In genomic region chr17:72802726-72803125, GRCh38 we compare ENCODE assay signal across 25 cellular contexts.
"Had no signal": no experiment of that assay in that cellular context is flagged by ENCODE, and none has a peak within 500 bp of the region (broad histone marks: within the 10 kb centered on the region; RNA-seq: fewer than 3 reads in every experiment).

No MANE protein-coding gene starts in this region.

- DNase-seq: stimulated activated CD4-positive, alpha-beta T cell treated with anti-CD3 and anti-CD28 coated beads, Interleukin-2, amount 100 ng/mL, for 48 hours; stimulated activated CD4-positive, alpha-beta T cell treated with anti-CD3 and anti-CD28 coated beads, Interleukin-4, amount 100 ng/mL, for 1 hour; stimulated activated CD4-positive, alpha-beta T cell treated with anti-CD3 and anti-CD28 coated beads, Interleukin-4, amount 100 ng/mL, for 24 hours; stimulated activated CD4-positive, alpha-beta T cell treated with anti-CD3 and anti-CD28 coated beads, Interleukin-4, amount 100 ng/mL, for 4 hours; stimulated activated CD8-positive, alpha-beta memory T cell treated with anti-CD3 and anti-CD28 coated beads, Interleukin-4, amount 100 ng/mL, for 48 hours; stimulated activated naive B cell treated with anti-CD40 and anti-IgM and Interleukin-4, amounts not matched to agents 10 μg/mL and 1 μg/mL and 100 μg/mL, for 72 hours; stimulated activated naive CD4-positive, alpha-beta T cell; stimulated activated naive CD4-positive, alpha-beta T cell treated with Interleukin-2 at 50 U/mL for 16 hours; stimulated activated naive CD8-positive, alpha-beta T cell treated with anti-CD3 and anti-CD28 coated beads, Interleukin-15, amount 100 ng/mL, for 72 hours; stimulated activated naive CD8-positive, alpha-beta T cell treated with anti-CD3 and anti-CD28 coated beads, Interleukin-15, Interleukin-2, amounts not matched to agents 100 U/mL and 50 U/mL, for 24 hours; stomach; testis; thyroid gland; tibial artery; transverse colon; trophoblast cell; upper lobe of left lung; upper lobe of right lung; uterus had no signal

- H3K36me3 ChIP-seq: thyroid gland, transverse colon, upper lobe of left lung, upper lobe of right lung, uterus, vagina had no signal

- H3K27me3 ChIP-seq: stomach, suprapubic skin, testis, thyroid gland, tibial artery, tibial nerve, transverse colon, upper lobe of left lung, upper lobe of right lung, uterus, vagina had no signal

- H3K4me3 ChIP-seq: stomach, suprapubic skin, testis, thoracic aorta, thyroid gland, tibial artery, tibial nerve, transverse colon, upper lobe of left lung, upper lobe of right lung, uterus, vagina had no signal

- H3K9me3 ChIP-seq: testis, thyroid gland had no signal

- H3K27ac ChIP-seq: stomach, suprapubic skin, testis, thoracic aorta, thyroid gland, tibial artery, tibial nerve, transverse colon, upper lobe of left lung, upper lobe of right lung, uterus, vagina had no signal

- H3K4me1 ChIP-seq: stomach, suprapubic skin, testis, thyroid gland, tibial artery, tibial nerve, transverse colon, upper lobe of left lung, upper lobe of right lung, uterus, vagina had no signal

- ATAC-seq: stimulated activated effector memory CD8-positive, alpha-beta T cell treated with anti-CD3 and anti-CD28 coated beads, Interleukin-12 subunit alpha, Interleukin-12 subunit beta, amount 100 ng/mL, for 72 hours; stimulated activated memory B cell treated with anti-CD40 and anti-IgM and Interleukin-4, amounts not matched to agents 10 μg/mL and 1 μg/mL and 100 μg/mL, for 72 hours; stimulated activated naive B cell treated with anti-CD40 and anti-IgM and Interleukin-4, amounts not matched to agents 10 μg/mL and 1 μg/mL and 100 μg/mL, for 72 hours; stimulated activated naive CD8-positive, alpha-beta T cell treated with anti-CD3 and anti-CD28 coated beads, Interleukin-15, amount 100 ng/mL, for 72 hours; stimulated activated naive CD8-positive, alpha-beta T cell treated with anti-CD3 and anti-CD28 coated beads, Interleukin-15, Interleukin-2, amounts not matched to agents 100 U/mL and 50 U/mL, for 24 hours; upper lobe of right lung had no signal
